ENCODE assay signal across 11 cellular contexts in the genomic region with DNA sequence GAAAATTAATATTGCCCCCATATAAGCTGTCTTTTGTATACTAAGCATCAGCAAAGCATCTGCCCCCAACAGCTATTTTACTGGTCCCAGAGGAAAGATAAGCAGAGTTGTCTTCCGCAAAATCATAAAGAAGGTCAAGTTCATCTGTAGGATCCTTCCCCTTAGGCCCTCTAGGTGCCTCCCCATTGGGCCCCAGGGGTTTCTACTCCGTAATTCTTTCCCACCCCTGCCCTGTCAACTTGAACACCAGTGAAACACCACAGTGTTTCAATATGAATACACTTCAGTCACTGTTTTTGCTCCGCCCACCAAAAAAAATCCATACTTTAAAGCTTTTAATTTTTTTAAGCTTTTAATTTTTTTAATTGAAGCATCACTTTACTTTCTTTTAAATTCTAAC.
DNase-seq lines count a peak whose midpoint lies in the region; ATAC-seq and TF ChIP-seq lines count a peak whose summit lies in the region.
"Had no signal": no experiment of that assay in that cellular context is flagged by ENCODE, and none has a peak within 500 bp of the region (broad histone marks: within the 10 kb centered on the region; RNA-seq: fewer than 3 reads in every experiment).

No MANE protein-coding gene starts in this region.

- H3K36me3 ChIP-seq in right lobe of liver = no peaks in the 10 kb centered on the region
- H3K36me3 ChIP-seq: prostate gland had no signal

- H3K27me3 ChIP-seq in right lobe of liver = no peaks in the 10 kb centered on the region
- H3K27me3 ChIP-seq: dorsolateral prefrontal cortex had no signal

- no peaks in the 10 kb centered on the region for H3K9me3 Mint-ChIP-seq in HFFc6

- peak; percentile 90 for ATAC-seq in GM18861 (IDR thresholded peaks at IDR 0.05; ENCODE audit: unreplicated experiment)
- ATAC-seq in GM21360 (IDR thresholded peaks at IDR 0.05; ENCODE audit: unreplicated experiment) = peak; percentile 94
- ATAC-seq in HG03139 (IDR thresholded peaks at IDR 0.05; ENCODE audit: unreplicated experiment) = peak; percentile 88
- ATAC-seq in right lobe of liver = no peak

- no peak for TF ChIP-seq POLR2A in right lobe of liver (IDR thresholded peaks at IDR 0.05)

- peaks cover 15% of the 10 kb centered on the region for H3K36me3 Mint-ChIP-seq in HFFc6 (ENCODE audit: low read depth)

- H3K27ac Mint-ChIP-seq in HFFc6 = no peak overlapping the region

- no peak overlapping the region for H3K4me3 Mint-ChIP-seq in HFFc6

- no peak for TF ChIP-seq CTCF in right lobe of liver (IDR thresholded peaks at IDR 0.05)
- no peak for TF ChIP-seq CTCF in HFFc6 (IDR thresholded peaks at IDR 0.05)

- peaks cover 20% of the 10 kb centered on the region for H3K4me1 Mint-ChIP-seq in HFFc6 (ENCODE audit: low read depth)

- intact Hi-C loops in right lobe of liver (cut with DNase I) = no loop called here

- H3K9me3 ChIP-seq in right lobe of liver = no peaks in the 10 kb centered on the region
- H3K9me3 ChIP-seq: prostate gland had no signal

- peaks cover 1% of the 10 kb centered on the region; the same call in 1 of the 2 replicates for H3K27me3 Mint-ChIP-seq in HFFc6 (ENCODE audit: insufficient read depth)

- DNase-seq in right lobe of liver = no peak
- no peak for DNase-seq in HFFc6
- DNase-seq in NK-92 (lab: John Stamatoyannopoulos, UW; ENCODE audit: unreplicated experiment) = no peak
- no peak for DNase-seq in NOMO-1 treated with DMSO at 0.1 percent for 48 hours (lab: John Stamatoyannopoulos, UW; ENCODE audit: unreplicated experiment)
- DNase-seq in SIG-M5 treated with dmso at 0.1 percent for 504 hours (lab: John Stamatoyannopoulos, UW; ENCODE audit: unreplicated experiment) = no peak
- DNase-seq: dorsolateral prefrontal cortex, NCI-H748 treated with DMSO at 0.1 percent for 48 hours had no signal

- no peak overlapping the region for H3K4me3 ChIP-seq in right lobe of liver
- H3K4me3 ChIP-seq: dorsolateral prefrontal cortex, prostate gland had no signal

- H3K4me1 ChIP-seq in right lobe of liver = peaks cover 0 to 4% (median 0%) of the 10 kb centered on the region in 4 donors
- H3K4me1 ChIP-seq: prostate gland had no signal

- WGBS in right lobe of liver (ENCODE audit: insufficient coverage, low coverage, low lambda C conversion rate, missing lambda C conversion rate) = 74% methylated on average over 3 of the region's 3 CpGs

- H3K27ac ChIP-seq in right lobe of liver = peak overlapping the region in 2 of 3 donors; percentile 26 to 31
- H3K27ac ChIP-seq: dorsolateral prefrontal cortex, prostate gland had no signal

Comparison
In these comparisons a context has a peak if more than half of its experiments do, and no peak if none do; other contexts are left out.
1. ATAC-seq: peak in GM18861 (single experiment), GM21360 (single experiment) and HG03139 (single experiment); none in right lobe of liver (0 of 4).